ENCODE assay signal across 22 cellular contexts in the genomic region with DNA sequence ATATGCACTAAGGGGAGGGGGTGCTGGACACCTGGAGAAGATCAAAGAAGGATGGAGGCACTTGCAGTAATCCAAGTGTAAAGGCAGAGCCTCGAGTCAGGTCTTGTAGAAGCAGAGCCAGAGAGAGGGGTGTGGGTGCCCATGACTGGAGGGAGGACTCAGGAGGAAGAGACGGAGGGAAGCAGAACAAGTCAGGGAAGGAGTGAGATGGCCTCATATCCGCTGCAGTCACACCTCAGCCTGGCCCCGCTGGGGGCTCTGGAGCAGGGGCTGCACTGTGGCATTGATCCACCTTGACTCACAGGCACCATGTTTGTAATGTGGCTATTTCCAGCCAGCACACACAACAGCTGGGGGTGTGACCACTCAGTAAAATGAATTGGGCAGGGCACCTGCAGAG. TPM values are rescaled to one million over a fixed set of nuclear protein-coding genes. Genes with fewer than 3 reads are reported as not detected.
DNase-seq lines count a peak whose midpoint lies in the region; ATAC-seq and TF ChIP-seq lines count a peak whose summit lies in the region.
"Had no signal": no experiment of that assay in that cellular context is flagged by ENCODE, and none has a peak within 500 bp of the region (broad histone marks: within the 10 kb centered on the region; RNA-seq: fewer than 3 reads in every experiment).

No MANE protein-coding gene starts in this region.

- H3K9me3 ChIP-seq in OCI-LY3 (ENCODE audit: insufficient read depth, low read length) (no peaks in the 10 kb centered on the region), PC-9 (ENCODE audit: insufficient read depth, low read depth) (no peaks in the 10 kb centered on the region)
- H3K9me3 ChIP-seq: A549, MG63 had no signal

- no peaks in the 10 kb centered on the region for H3F3A ChIP-seq in PC-9 (ENCODE audit: insufficient read depth, low read depth)

- peaks cover 6 to 20% of the 10 kb centered on the region in 2 donors for H3K36me3 Mint-ChIP-seq in stimulated activated naive B cell treated with anti-CD40 and anti-IgM and Interleukin-4, amounts not matched to agents 10 μg/mL and 1 μg/mL and 100 μg/mL, for 72 hours

- no peak for ATAC-seq in stimulated activated naive B cell treated with anti-CD40 and anti-IgM and Interleukin-4, amounts not matched to agents 10 μg/mL and 1 μg/mL and 100 μg/mL, for 72 hours (replicated peaks)
- no peak for ATAC-seq in left lobe of liver
- ATAC-seq: A549, Right ventricle myocardium inferior had no signal

- POLR2A ChIA-PET in PC-9 (lab: Charles Lee; ENCODE audit: unreplicated experiment), result no interaction called here

- H3K27me3 Mint-ChIP-seq in stimulated activated naive B cell treated with anti-CD40 and anti-IgM and Interleukin-4, amounts not matched to agents 10 μg/mL and 1 μg/mL and 100 μg/mL, for 72 hours, result no peaks in the 10 kb centered on the region

- TF ChIP-seq CTCF in OCI-LY3 (IDR thresholded peaks at IDR 0.05; ENCODE audit: low read depth, low read length) (no peak), PC-9 (conservative IDR thresholded peaks at IDR 0.05) (no peak)

- H3K79me1 ChIP-seq in mesendoderm (ENCODE audit: low read length), result no peaks in the 10 kb centered on the region

- H3K4me3 Mint-ChIP-seq in stimulated activated naive B cell treated with anti-CD40 and anti-IgM and Interleukin-4, amounts not matched to agents 10 μg/mL and 1 μg/mL and 100 μg/mL, for 72 hours, result no peak overlapping the region

- no peak overlapping the region for H4K8ac ChIP-seq in mesendoderm (ENCODE audit: low read depth, low read length)

- no peak overlapping the region for H2BK5ac ChIP-seq in mesendoderm (ENCODE audit: low read length)

- peaks cover 0 to 2% of the 10 kb centered on the region in 2 donors for H3K9me3 Mint-ChIP-seq in stimulated activated naive B cell treated with anti-CD40 and anti-IgM and Interleukin-4, amounts not matched to agents 10 μg/mL and 1 μg/mL and 100 μg/mL, for 72 hours

- peak; percentile 9 for DNase-seq in Daoy (ENCODE audit: low read depth)
- DNase-seq in myocyte (ENCODE audit: low read depth), result peak; percentile 35
- no peak for DNase-seq in stimulated activated naive B cell treated with anti-CD40 and anti-IgM and Interleukin-4, amounts not matched to agents 10 μg/mL and 1 μg/mL and 100 μg/mL, for 72 hours
- no peak for DNase-seq in mesendoderm
- no peak for DNase-seq in PC-9
- DNase-seq in left lobe of liver (ENCODE audit: low spot score), result no peak
- DNase-seq: AML-193, Calu3, DMS79 treated with DMSO at 0.1 percent for 48 hours, GM23248, H7, KG1, MG63, NCI-H1105 treated with DMSO at 0.1 percent for 48 hours, NCI-H1694, NCI-H2029 treated with DMSO at 0.1 percent for 48 hours, NCI-H446 treated with DMSO at 0.1 percent for 48 hours, NCI-H526, T-helper 1 cell had no signal

- H3K4me1 Mint-ChIP-seq in stimulated activated naive B cell treated with anti-CD40 and anti-IgM and Interleukin-4, amounts not matched to agents 10 μg/mL and 1 μg/mL and 100 μg/mL, for 72 hours, result peaks cover 18 to 30% of the 10 kb centered on the region in 2 donors

- no peaks in the 10 kb centered on the region for H3K9me2 ChIP-seq in PC-9 (ENCODE audit: insufficient read depth)

- intact Hi-C loops in PC-9 (cut with micrococcal nuclease; ENCODE audit: unreplicated experiment), result no loop called here

- H4K20me1 ChIP-seq in OCI-LY3 (ENCODE audit: insufficient read depth, low read length) (no peaks in the 10 kb centered on the region), PC-9 (ENCODE audit: insufficient read depth) (no peaks in the 10 kb centered on the region)

- H3K4ac ChIP-seq in mesendoderm (ENCODE audit: low read depth, low read length), result no peak overlapping the region

- H2BK15ac ChIP-seq in mesendoderm (replicated peaks; ENCODE audit: low read depth), result no peak overlapping the region

- H3K27ac ChIP-seq in OCI-LY3 (ENCODE audit: low read length) (no peak overlapping the region), mesendoderm (ENCODE audit: low read depth, low read length) (no peak overlapping the region), PC-9 (no peak overlapping the region)
- H3K27ac ChIP-seq: A549, GM23248 had no signal

- WGBS in mesendoderm (ENCODE audit: extremely low coverage, insufficient coverage, low lambda C conversion rate), result no CpG with 5 or more reads among the region's 4 CpGs

- H2AFZ ChIP-seq in OCI-LY3 (ENCODE audit: low read depth, low read length) (no peak overlapping the region), PC-9 (no peak overlapping the region)
- H2AFZ ChIP-seq: GM23248 had no signal

- no peak overlapping the region for H3K4me3 ChIP-seq in OCI-LY3 (ENCODE audit: low read length)
- no peak overlapping the region for H3K4me3 ChIP-seq in mesendoderm (ENCODE audit: low read length)
- H3K4me3 ChIP-seq in PC-9, result no peak overlapping the region
- H3K4me3 ChIP-seq: A549, GM23248, MG63 had no signal

- H3K18ac ChIP-seq in mesendoderm (ENCODE audit: low read length), result no peak overlapping the region

- H3K79me2 ChIP-seq in OCI-LY3 (ENCODE audit: low read length) (no peaks in the 10 kb centered on the region), mesendoderm (ENCODE audit: control insufficient read depth, insufficient read depth, low read length) (no peaks in the 10 kb centered on the region), PC-9 (ENCODE audit: low read depth) (no peaks in the 10 kb centered on the region)

- H3K4me1 ChIP-seq in OCI-LY3 (ENCODE audit: low read length) (peaks cover 12% of the 10 kb centered on the region), mesendoderm (ENCODE audit: control insufficient read depth, low read depth, low read length) (no peaks in the 10 kb centered on the region), PC-9 (replicated peaks; ENCODE audit: insufficient read depth) (no peaks in the 10 kb centered on the region; the same call in 1 of the 2 replicates)
- H3K4me1 ChIP-seq: A549 had no signal

- H3K27me3 ChIP-seq in OCI-LY3 (ENCODE audit: low read depth, low read length), result no peaks in the 10 kb centered on the region
- H3K27me3 ChIP-seq in mesendoderm (ENCODE audit: insufficient read depth, low read length, poor library complexity), result no peaks in the 10 kb centered on the region
- no peaks in the 10 kb centered on the region for H3K27me3 ChIP-seq in PC-9 (ENCODE audit: insufficient read depth, low read depth)
- H3K27me3 ChIP-seq: MG63 had no signal

- no peak overlapping the region for H4K5ac ChIP-seq in mesendoderm (ENCODE audit: low read length)

- peaks cover 6% of the 10 kb centered on the region for H3K36me3 ChIP-seq in OCI-LY3 (replicated peaks; ENCODE audit: low read depth, low read length)
- H3K36me3 ChIP-seq in mesendoderm (ENCODE audit: control insufficient read depth, insufficient read depth, low read length), result no peaks in the 10 kb centered on the region
- no peaks in the 10 kb centered on the region for H3K36me3 ChIP-seq in PC-9 (ENCODE audit: low read depth)
- H3K36me3 ChIP-seq: MG63 had no signal

- H2AK5ac ChIP-seq in mesendoderm (ENCODE audit: low read length), result no peak overlapping the region

- no peak overlapping the region for H3K56ac ChIP-seq in mesendoderm (ENCODE audit: low read length)

- H3K4me2 ChIP-seq in OCI-LY3 (ENCODE audit: low read length) (peak overlapping the region; percentile 47), mesendoderm (ENCODE audit: low read length) (no peak overlapping the region), PC-9 (no peak overlapping the region)
- H3K4me2 ChIP-seq: A549 had no signal

- CTCF ChIA-PET in PC-9 (lab: Charles Lee), result no interaction called here

- BruUV-seq in PC-9 (replicated peaks; lab: Mats Ljungman, UMichigan), result no TSS peak

- peak overlapping the region; percentile 27 for H3K27ac Mint-ChIP-seq in stimulated activated naive B cell treated with anti-CD40 and anti-IgM and Interleukin-4, amounts not matched to agents 10 μg/mL and 1 μg/mL and 100 μg/mL, for 72 hours

- H2BK120ac ChIP-seq in mesendoderm (ENCODE audit: low read depth, low read length), result no peak overlapping the region

- H3K23ac ChIP-seq in mesendoderm (ENCODE audit: low read length), result no peak overlapping the region

- H3K9ac ChIP-seq in OCI-LY3 (ENCODE audit: low read length) (no peak overlapping the region), mesendoderm (ENCODE audit: low read length) (no peak overlapping the region)
- H3K9ac ChIP-seq: GM23248 had no signal

RNA-seq across cellular contexts. Expression of a gene that starts 19.1 kb away (rescaled TPM):
- 69.6 and 81.5 TPM in 2 replicates for total RNA-seq in Daoy (2014; rRNA removed; shearing (Covaris generic))
- total RNA-seq in myocyte, result 26.1 and 28.3 TPM in 2 replicates
- 21.7 TPM for polyA plus RNA-seq in myocyte (2012)
- 29.9 TPM for polyA plus RNA-seq in mesendoderm (2013, experiment 1 of 2)
- polyA plus RNA-seq in mesendoderm (2013, experiment 2 of 2), result 29.7 TPM
- 29.8 and 30.9 TPM in 2 replicates for total RNA-seq in PC-9 (2021)
- total RNA-seq in left lobe of liver, result 2.6 TPM

RNA-seq across cellular contexts. Expression of a gene that starts 30.5 kb away (rescaled TPM):
- total RNA-seq in Daoy (2014; rRNA removed; shearing (Covaris generic)), result 5.8 and 8.1 TPM in 2 replicates
- total RNA-seq in myocyte (20.6 and 27.8 TPM in 2 replicates), PC-9 (2021) (8.1 and 11.1 TPM in 2 replicates), left lobe of liver (4.4 TPM)
- 12.7 TPM for polyA plus RNA-seq in myocyte (2012)
- 7.1 TPM for polyA plus RNA-seq in mesendoderm (2013, experiment 1 of 2)
- 7.1 TPM for polyA plus RNA-seq in mesendoderm (2013, experiment 2 of 2)

Comparison
In these comparisons a context has a peak if more than half of its experiments do, and no peak if none do; other contexts are left out.
1. DNase-seq: peak in Daoy (single experiment) and myocyte (single experiment); none in stimulated activated naive B cell treated with anti-CD40 and anti-IgM and Interleukin-4, amounts not matched to agents 10 μg/mL and 1 μg/mL and 100 μg/mL, for 72 hours (single experiment), mesendoderm (single experiment), PC-9 (0 of 2) and left lobe of liver (single experiment).